In the genomic region with DNA sequence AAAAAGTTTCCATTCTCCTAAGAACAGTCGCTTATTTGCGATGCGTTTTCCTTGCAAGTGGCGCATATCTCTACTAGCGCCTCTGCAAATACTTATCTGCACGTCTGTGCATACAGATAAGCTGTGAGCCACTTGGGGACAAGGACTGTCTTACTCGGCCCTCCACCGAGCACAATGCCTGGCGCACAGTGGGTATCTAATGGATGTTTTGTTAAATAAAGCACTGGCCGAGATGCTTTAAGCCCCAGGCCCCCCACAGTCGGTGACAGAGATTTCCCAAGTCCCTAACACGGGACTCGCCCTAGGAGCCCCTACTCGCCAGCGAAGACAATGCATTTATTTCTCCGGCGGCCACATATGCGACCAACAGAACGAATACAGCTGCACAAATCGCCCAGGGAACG, we compare ENCODE assay signal across 8 cellular contexts. TPM values are rescaled to one million over a fixed set of nuclear protein-coding genes. Genes with fewer than 3 reads are reported as not detected.
DNase-seq lines count a peak whose midpoint lies in the region; ATAC-seq and TF ChIP-seq lines count a peak whose summit lies in the region.

No MANE protein-coding gene starts in this region.

- H2BK12ac ChIP-seq in neuronal stem cell (ENCODE audit: low read length) = no peak overlapping the region

- peaks cover 30% of the 10 kb centered on the region for H3K4me1 Mint-ChIP-seq in activated T-cell treated with anti-CD3 and anti-CD28 coated beads, Interleukin-2, amount 50 U/mL, for 24 hours (ENCODE audit: low read depth)
- peaks cover 19% of the 10 kb centered on the region for H3K4me1 Mint-ChIP-seq in activated CD4-positive, alpha-beta T cell treated with anti-CD3 and anti-CD28 coated beads, Interleukin-2, amount 10 ng/mL, durations not matched to agents 7 days and 5 days

- CTCF ChIA-PET in activated CD4-positive, alpha-beta T cell treated with anti-CD3 and anti-CD28 coated beads, Interleukin-2, amount 10 ng/mL, durations not matched to agents 7 days and 5 days (lab: Charles Lee) = no interaction called here

- peaks cover 3% of the 10 kb centered on the region for H3K79me1 ChIP-seq in neuronal stem cell (ENCODE audit: low read depth, low read length)

- no peak for TF ChIP-seq CTCF in foreskin keratinocyte (conservative IDR thresholded peaks at IDR 0.05)

- ATAC-seq in GM21786 (IDR thresholded peaks at IDR 0.05; ENCODE audit: unreplicated experiment) (peak; percentile 28), foreskin keratinocyte (peak; percentile 42)

- H3K27me3 ChIP-seq in foreskin keratinocyte (no peaks in the 10 kb centered on the region), neuronal stem cell (ENCODE audit: control insufficient read depth in 3 of 3, insufficient read depth in 3 of 3, low read depth in 1 of 3, low read length in 3 of 3) (no peaks in the 10 kb centered on the region)

- no peak overlapping the region for H4K91ac ChIP-seq in neuronal stem cell (ENCODE audit: low read depth, low read length, poor library complexity)

- peak overlapping the region; percentile 80 for H3K18ac ChIP-seq in neuronal stem cell (ENCODE audit: low read length)

- H3K36me3 ChIP-seq in KOPT-K1 (ENCODE audit: insufficient read depth, low read length) = peaks cover 33% of the 10 kb centered on the region
- peaks cover 2 to 37% of the 10 kb centered on the region in 2 donors for H3K36me3 ChIP-seq in neuronal stem cell (replicated peaks in 1 of 2; ENCODE audit: control insufficient read depth in 2 of 2, insufficient read depth in 2 of 2, low read length in 2 of 2)

- peaks cover 3% of the 10 kb centered on the region for H3K9me3 Mint-ChIP-seq in activated T-cell treated with anti-CD3 and anti-CD28 coated beads, Interleukin-2, amount 50 U/mL, for 24 hours
- peaks cover 2% of the 10 kb centered on the region for H3K9me3 Mint-ChIP-seq in activated CD4-positive, alpha-beta T cell treated with anti-CD3 and anti-CD28 coated beads, Interleukin-2, amount 10 ng/mL, durations not matched to agents 7 days and 5 days

- no peaks in the 10 kb centered on the region for H3K27me3 Mint-ChIP-seq in activated T-cell treated with anti-CD3 and anti-CD28 coated beads, Interleukin-2, amount 50 U/mL, for 24 hours
- H3K27me3 Mint-ChIP-seq in activated CD4-positive, alpha-beta T cell treated with anti-CD3 and anti-CD28 coated beads, Interleukin-2, amount 10 ng/mL, durations not matched to agents 7 days and 5 days = no peaks in the 10 kb centered on the region

- no peak overlapping the region for H2BK5ac ChIP-seq in neuronal stem cell (ENCODE audit: low read length)

- H3K4me3 ChIP-seq in neuronal stem cell (ENCODE audit: low read length in 2 of 2) = peak overlapping the region; percentile 55 to 87

- POLR2A ChIA-PET in activated CD4-positive, alpha-beta T cell treated with anti-CD3 and anti-CD28 coated beads, Interleukin-2, amount 10 ng/mL, durations not matched to agents 7 days and 5 days (lab: Charles Lee) = no interaction called here

- H3K4me1 ChIP-seq in foreskin keratinocyte (peaks cover 5% of the 10 kb centered on the region), neuronal stem cell (ENCODE audit: control insufficient read depth in 2 of 2, insufficient read depth in 1 of 2, low read depth in 1 of 2, low read length in 2 of 2) (peaks cover 0 to under 1% of the 10 kb centered on the region in 2 donors)

- DNase-seq in activated T-cell treated with anti-CD3 and anti-CD28 coated beads, Interleukin-2, amount 50 U/mL, for 24 hours = no peak
- DNase-seq in activated T-cell treated with anti-CD3 and anti-CD28 coated beads, Interleukin-2, amount 50 U/mL, for 48 hours = no peak
- peak; percentile 34 for DNase-seq in activated CD4-positive, alpha-beta T cell treated with anti-CD3 and anti-CD28 coated beads, Interleukin-2, amount 10 ng/mL, durations not matched to agents 7 days and 5 days
- DNase-seq in foreskin keratinocyte (peak; percentile 8 to 26), neuronal stem cell (ENCODE audit: low spot score) (no peak), NCI-H128 (lab: John Stamatoyannopoulos, UW; ENCODE audit: unreplicated experiment) (no peak)

- H2AFZ ChIP-seq in neuronal stem cell (ENCODE audit: low read length) = peak overlapping the region; percentile 88

- no peak overlapping the region for H2BK120ac ChIP-seq in neuronal stem cell (ENCODE audit: low read depth, low read length)

- no CpG with 5 or more reads among the region's 21 CpGs for WGBS in neuronal stem cell (ENCODE audit: extremely low coverage in 2 of 2, insufficient read length in 2 of 2, insufficient replicate concordance in 1 of 2), 2 donors

- peak overlapping the region; percentile 76 for H3K27ac ChIP-seq in KOPT-K1 (ENCODE audit: low read depth, low read length, poor library complexity, severe bottlenecking)
- no peak overlapping the region for H3K27ac ChIP-seq in foreskin keratinocyte
- no peak overlapping the region for H3K27ac ChIP-seq in neuronal stem cell (replicated peaks; ENCODE audit: low read length)

- H4K8ac ChIP-seq in neuronal stem cell (ENCODE audit: low read depth, low read length) = no peak overlapping the region

- peak overlapping the region; percentile 30 for H3K23ac ChIP-seq in neuronal stem cell (ENCODE audit: low read depth, low read length, poor library complexity)

- peak overlapping the region; percentile 87 for H3K9ac ChIP-seq in neuronal stem cell (ENCODE audit: low read depth, low read length, poor library complexity)

- no peak overlapping the region for H3K4ac ChIP-seq in neuronal stem cell (ENCODE audit: low read length)

- H3K4me2 ChIP-seq in neuronal stem cell (ENCODE audit: insufficient read depth, low read length, poor library complexity, severe bottlenecking) = peak overlapping the region; percentile 64

- peak overlapping the region; percentile 94 for H3K4me3 Mint-ChIP-seq in activated T-cell treated with anti-CD3 and anti-CD28 coated beads, Interleukin-2, amount 50 U/mL, for 24 hours
- H3K4me3 Mint-ChIP-seq in activated CD4-positive, alpha-beta T cell treated with anti-CD3 and anti-CD28 coated beads, Interleukin-2, amount 10 ng/mL, durations not matched to agents 7 days and 5 days = peak overlapping the region; percentile 98

- H3K14ac ChIP-seq in neuronal stem cell (ENCODE audit: low read length) = no peak overlapping the region

- H3K27ac Mint-ChIP-seq in activated T-cell treated with anti-CD3 and anti-CD28 coated beads, Interleukin-2, amount 50 U/mL, for 24 hours = peak overlapping the region; percentile 93
- H3K27ac Mint-ChIP-seq in activated CD4-positive, alpha-beta T cell treated with anti-CD3 and anti-CD28 coated beads, Interleukin-2, amount 10 ng/mL, durations not matched to agents 7 days and 5 days = peak overlapping the region; percentile 85

- no peak overlapping the region for H2BK15ac ChIP-seq in neuronal stem cell (ENCODE audit: low read length)

- H3K9me3 ChIP-seq in KOPT-K1 (ENCODE audit: insufficient read depth, low read length, poor library complexity, severe bottlenecking) (peaks cover 6% of the 10 kb centered on the region), neuronal stem cell (replicated peaks in 1 of 2; ENCODE audit: control insufficient read depth in 2 of 2, insufficient read depth in 1 of 2, low read depth in 1 of 2, low read length in 2 of 2) (peaks cover 4 to 33% of the 10 kb centered on the region in 2 donors)

- peaks cover 27% of the 10 kb centered on the region for H3K36me3 Mint-ChIP-seq in activated T-cell treated with anti-CD3 and anti-CD28 coated beads, Interleukin-2, amount 50 U/mL, for 24 hours (ENCODE audit: low read depth)
- peaks cover 12% of the 10 kb centered on the region for H3K36me3 Mint-ChIP-seq in activated CD4-positive, alpha-beta T cell treated with anti-CD3 and anti-CD28 coated beads, Interleukin-2, amount 10 ng/mL, durations not matched to agents 7 days and 5 days (ENCODE audit: low read depth)

- no peak overlapping the region for H2AK5ac ChIP-seq in neuronal stem cell (ENCODE audit: low read depth, low read length)

RNA-seq across cellular contexts. Expression of gene HLTF, which starts 0.5 kb away (rescaled TPM):
- total RNA-seq in activated CD4-positive, alpha-beta T cell treated with anti-CD3 and anti-CD28 coated beads, Interleukin-2, amount 10 ng/mL, durations not matched to agents 7 days and 5 days = 10 to 100 TPM; 18.7 to 20.4 TPM
- 15.4 and 21.4 TPM in 2 replicates for total RNA-seq in foreskin keratinocyte
- polyA plus RNA-seq in foreskin keratinocyte = 3.4 and 3.5 TPM in 2 replicates
- polyA plus RNA-seq in neuronal stem cell (2013, experiment 1 of 2) = 13.3 TPM
- polyA plus RNA-seq in neuronal stem cell (2013, experiment 2 of 2) = 14.3 TPM

RNA-seq across cellular contexts. Expression of gene HPS3, which starts 43.6 kb away (rescaled TPM):
- 10 to 100 TPM; 24.8 to 29.4 TPM for total RNA-seq in activated CD4-positive, alpha-beta T cell treated with anti-CD3 and anti-CD28 coated beads, Interleukin-2, amount 10 ng/mL, durations not matched to agents 7 days and 5 days
- total RNA-seq in foreskin keratinocyte = 11.3 and 12.5 TPM in 2 replicates
- polyA plus RNA-seq in foreskin keratinocyte = 7.6 and 9.5 TPM in 2 replicates
- polyA plus RNA-seq in neuronal stem cell (2013, experiment 1 of 2) = 11.6 TPM
- 12.2 TPM for polyA plus RNA-seq in neuronal stem cell (2013, experiment 2 of 2)

Comparison
In these comparisons a context has a peak if more than half of its experiments do, and no peak if none do; other contexts are left out.
1. DNase-seq: peak in activated CD4-positive, alpha-beta T cell treated with anti-CD3 and anti-CD28 coated beads, Interleukin-2, amount 10 ng/mL, durations not matched to agents 7 days and 5 days (single experiment) and foreskin keratinocyte (2 of 2); none in activated T-cell treated with anti-CD3 and anti-CD28 coated beads, Interleukin-2, amount 50 U/mL, for 24 hours (single experiment), activated T-cell treated with anti-CD3 and anti-CD28 coated beads, Interleukin-2, amount 50 U/mL, for 48 hours (0 of 2), neuronal stem cell (single experiment) and NCI-H128 (single experiment).